ENCODE assay signal across 1 cellular context in genomic region chr3:128438488-128439072, GRCh38.
TF ChIP-seq lines count a peak whose summit lies in the region.

No MANE protein-coding gene starts in this region.

TF ChIP-seq in Ishikawa, 13 proteins besides CTCF, POLR2A, EP300 and RAD21 (continued from another document):
- TF ChIP-seq TAF1 (IDR thresholded peaks at IDR 0.05; ENCODE audit: low read depth) (no peak), CEBPB (IDR thresholded peaks at IDR 0.05) (no peak), YY1 (IDR thresholded peaks at IDR 0.05; ENCODE audit: low read depth) (no peak), TEAD4 (IDR thresholded peaks at IDR 0.05) (no peak)
- TF ChIP-seq, protein P1, sequence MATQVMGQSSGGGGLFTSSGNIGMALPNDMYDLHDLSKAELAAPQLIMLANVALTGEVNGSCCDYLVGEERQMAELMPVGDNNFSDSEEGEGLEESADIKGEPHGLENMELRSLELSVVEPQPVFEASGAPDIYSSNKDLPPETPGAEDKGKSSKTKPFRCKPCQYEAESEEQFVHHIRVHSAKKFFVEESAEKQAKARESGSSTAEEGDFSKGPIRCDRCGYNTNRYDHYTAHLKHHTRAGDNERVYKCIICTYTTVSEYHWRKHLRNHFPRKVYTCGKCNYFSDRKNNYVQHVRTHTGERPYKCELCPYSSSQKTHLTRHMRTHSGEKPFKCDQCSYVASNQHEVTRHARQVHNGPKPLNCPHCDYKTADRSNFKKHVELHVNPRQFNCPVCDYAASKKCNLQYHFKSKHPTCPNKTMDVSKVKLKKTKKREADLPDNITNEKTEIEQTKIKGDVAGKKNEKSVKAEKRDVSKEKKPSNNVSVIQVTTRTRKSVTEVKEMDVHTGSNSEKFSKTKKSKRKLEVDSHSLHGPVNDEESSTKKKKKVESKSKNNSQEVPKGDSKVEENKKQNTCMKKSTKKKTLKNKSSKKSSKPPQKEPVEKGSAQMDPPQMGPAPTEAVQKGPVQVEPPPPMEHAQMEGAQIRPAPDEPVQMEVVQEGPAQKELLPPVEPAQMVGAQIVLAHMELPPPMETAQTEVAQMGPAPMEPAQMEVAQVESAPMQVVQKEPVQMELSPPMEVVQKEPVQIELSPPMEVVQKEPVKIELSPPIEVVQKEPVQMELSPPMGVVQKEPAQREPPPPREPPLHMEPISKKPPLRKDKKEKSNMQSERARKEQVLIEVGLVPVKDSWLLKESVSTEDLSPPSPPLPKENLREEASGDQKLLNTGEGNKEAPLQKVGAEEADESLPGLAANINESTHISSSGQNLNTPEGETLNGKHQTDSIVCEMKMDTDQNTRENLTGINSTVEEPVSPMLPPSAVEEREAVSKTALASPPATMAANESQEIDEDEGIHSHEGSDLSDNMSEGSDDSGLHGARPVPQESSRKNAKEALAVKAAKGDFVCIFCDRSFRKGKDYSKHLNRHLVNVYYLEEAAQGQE (IDR thresholded peaks at IDR 0.05; ENCODE audit: low read depth) = no peak
